In the genomic region with DNA sequence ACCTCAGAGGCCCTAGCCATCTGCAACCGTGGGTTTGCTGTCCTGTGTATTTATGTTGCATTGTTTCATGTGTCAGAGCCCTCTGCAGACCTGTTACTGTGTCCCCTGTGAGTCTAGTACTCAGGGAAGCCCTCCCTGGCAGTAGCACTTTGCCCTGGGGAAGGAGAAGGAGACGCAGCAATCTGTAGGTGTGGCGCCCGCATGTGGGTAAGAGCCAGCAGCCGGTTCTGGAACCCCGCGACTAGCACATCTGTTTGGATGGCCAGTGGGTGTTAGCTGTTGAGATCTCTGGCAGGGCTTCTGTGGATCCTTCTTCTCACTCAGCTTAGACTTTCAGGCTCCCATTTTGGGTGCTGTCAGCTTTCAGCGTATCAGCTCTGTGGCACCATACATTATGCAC, we compare ENCODE assay signal across 27 cellular contexts.
"Had no signal": no experiment of that assay in that cellular context is flagged by ENCODE, and none has a peak within 500 bp of the region (broad histone marks: within the 10 kb centered on the region; RNA-seq: fewer than 3 reads in every experiment).

No MANE protein-coding gene starts in this region.

- ATAC-seq: activated CD8-positive, alpha-beta memory T cell treated with anti-CD3 and anti-CD28 coated beads, Interleukin-2, amount 10 ng/mL, durations not matched to agents 7 days and 5 days; activated T-helper 17 cell treated with anti-CD3 and anti-CD28 coated beads, Interleukin-2, amount 50 U/mL, for 72 hours; K562; PC-3; T-helper 17 cell had no signal

- FAIRE-seq: K562, RCC 7860 had no signal

- DNase-seq: activated B cell treated with CpG ODN at 0.5 μM for 24 hours; activated CD4-positive, alpha-beta T cell treated with anti-CD3 and anti-CD28 coated beads for 1 hour; activated CD4-positive, alpha-beta T cell treated with anti-CD3 and anti-CD28 coated beads, Interleukin-2, amount 10 ng/mL, durations not matched to agents 24 days and 14 days; activated CD4-positive, alpha-beta T cell treated with anti-CD3 and anti-CD28 coated beads, Interleukin-2, amount 50 U/mL, for 48 hours; activated CD8-positive, alpha-beta memory T cell treated with anti-CD3 and anti-CD28 coated beads, Interleukin-2, amount 10 ng/mL, durations not matched to agents 7 days and 5 days; activated gamma-delta T cell; activated naive CD4-positive, alpha-beta T cell treated with anti-CD3 and anti-CD28 coated beads, Interleukin-2, amount 10 ng/mL, durations not matched to agents 7 days and 5 days; activated naive CD8-positive, alpha-beta T cell treated with anti-CD3 and anti-CD28 coated beads for 36 hours; activated T-cell treated with anti-CD3 and anti-CD28 coated beads for 4 hours; activated T-cell treated with anti-CD3 and anti-CD28 coated beads, Interleukin-2, amount 50 U/mL, for 48 hours; Karpas-422; MM.1S; NCI-H1105; NCI-H1436; NCI-H1694 treated with DMSO at 0.1 percent for 48 hours; NCI-H2029 treated with DMSO at 0.1 percent for 48 hours; NCI-H345; NCI-H510A treated with DMSO at 0.1 percent for 48 hours; NCI-H69; NK-92 treated with Interleukin-12 subunit alpha and Interleukin-12 subunit beta, amount 100 ng/mL, for 24 hours; PC-3; SHP77 treated with DMSO at 0.1 percent for 48 hours; T-helper 17 cell; T-helper 9 cell had no signal
